Comparison of ENCODE assay signal across 8 cellular contexts in genomic region chr20:6769953-6770831, GRCh38. TPM values are rescaled to one million over a fixed set of nuclear protein-coding genes. Genes with fewer than 3 reads are reported as not detected.
DNase-seq lines count a peak whose midpoint lies in the region; ATAC-seq and TF ChIP-seq lines count a peak whose summit lies in the region.

No MANE protein-coding gene starts in this region.

- CTCF ChIA-PET in Calu3 (lab: Charles Lee), result interaction anchor here (0.7 kb wide), 1 partner anchor 1553 kb away, joined by 3 read pairs; no protein-coding TSS in a partner anchor

- intact Hi-C loops in Calu3 (cut with micrococcal nuclease; ENCODE audit: unreplicated experiment), result loop anchor here (5.0 kb wide), 1 partner anchor 68 kb away; no protein-coding TSS in a partner anchor
- intact Hi-C loops in activated T-helper 1 cell treated with anti-CD3 and anti-CD28 coated beads, Interleukin-12 subunit alpha, Interleukin-12 subunit beta, Interleukin-2, Interleukin-4 antibody, amounts not matched to agents 30 ng/mL and 10 ng/mL and 1 ng/mL, durations not matched to agents 14 hours and 24 hours and 36 hours (cut with micrococcal nuclease), result loop anchor here (10.0 kb wide), 3 partner anchors 325 to 605 kb away; no protein-coding TSS in a partner anchor
- intact Hi-C loops in left ventricle myocardium superior (cut with micrococcal nuclease), result no loop called here

- H3K4me1 ChIP-seq in parathyroid adenoma, result peaks cover 4% of the 10 kb centered on the region

- BruUV-seq in Calu3 (replicated peaks; lab: Mats Ljungman, UMichigan), result no TSS peak

- no peak overlapping the region for H3K27ac Mint-ChIP-seq in Calu3 (ENCODE audit: unreplicated experiment)
- peak overlapping the region; percentile 58 for H3K27ac Mint-ChIP-seq in activated T-helper 1 cell treated with anti-CD3 and anti-CD28 coated beads, Interleukin-12 subunit alpha, Interleukin-12 subunit beta, Interleukin-2, Interleukin-4 antibody, amounts not matched to agents 30 ng/mL and 10 ng/mL and 1 ng/mL, durations not matched to agents 14 hours and 24 hours and 36 hours
- no peak overlapping the region for H3K27ac Mint-ChIP-seq in T-helper 2 cell treated with Interferon-gamma antibody and Interleukin-4, amounts not matched to agents 5 μg/mL and 100 μg/mL, for 36 hours

- ATAC-seq in left ventricle myocardium superior (peak; percentile 12), HG03565 (IDR thresholded peaks at IDR 0.05; ENCODE audit: unreplicated experiment) (no peak), HG03469 (IDR thresholded peaks at IDR 0.05; ENCODE audit: unreplicated experiment) (no peak)

- H3K9ac ChIP-seq in parathyroid adenoma, result no peak overlapping the region

- H3K4me2 ChIP-seq in parathyroid adenoma (ENCODE audit: low read length), result peak overlapping the region; percentile 31

- peaks cover 3% of the 10 kb centered on the region for H3K27me3 ChIP-seq in parathyroid adenoma (ENCODE audit: control insufficient read depth, insufficient read depth, low read length)

- no peak for TF ChIP-seq CTCF in Calu3 (IDR thresholded peaks at IDR 0.05; ENCODE audit: unreplicated experiment)
- TF ChIP-seq CTCF in parathyroid adenoma (IDR thresholded peaks at IDR 0.05), result no peak

- DNase-seq in Calu3, result peak; percentile 52
- no peak for DNase-seq in activated T-helper 1 cell treated with anti-CD3 and anti-CD28 coated beads, Interleukin-12 subunit alpha, Interleukin-12 subunit beta, Interleukin-2, Interleukin-4 antibody, amounts not matched to agents 30 ng/mL and 10 ng/mL and 1 ng/mL, durations not matched to agents 14 hours and 24 hours and 36 hours (ENCODE audit: low spot score)
- peak; percentile 56 for DNase-seq in left ventricle myocardium superior
- no peak for DNase-seq in NCI-H1694 (lab: John Stamatoyannopoulos, UW)
- no peak for DNase-seq in T-helper 2 cell treated with Interferon-gamma antibody and Interleukin-4, amounts not matched to agents 5 μg/mL and 100 μg/mL, for 36 hours (ENCODE audit: low spot score)

- no peak overlapping the region for H3K27ac ChIP-seq in parathyroid adenoma

- no peaks in the 10 kb centered on the region for H3K27me3 Mint-ChIP-seq in Calu3 (ENCODE audit: unreplicated experiment)
- peaks cover 46% of the 10 kb centered on the region for H3K27me3 Mint-ChIP-seq in activated T-helper 1 cell treated with anti-CD3 and anti-CD28 coated beads, Interleukin-12 subunit alpha, Interleukin-12 subunit beta, Interleukin-2, Interleukin-4 antibody, amounts not matched to agents 30 ng/mL and 10 ng/mL and 1 ng/mL, durations not matched to agents 14 hours and 24 hours and 36 hours (ENCODE audit: insufficient read depth)
- H3K27me3 Mint-ChIP-seq in T-helper 2 cell treated with Interferon-gamma antibody and Interleukin-4, amounts not matched to agents 5 μg/mL and 100 μg/mL, for 36 hours (ENCODE audit: low read depth), result peaks cover 48% of the 10 kb centered on the region

- H2AFZ ChIP-seq in parathyroid adenoma, result peak overlapping the region; percentile 39

- peaks cover 23% of the 10 kb centered on the region for H3K36me3 Mint-ChIP-seq in Calu3 (ENCODE audit: insufficient read depth, unreplicated experiment)
- H3K36me3 Mint-ChIP-seq in activated T-helper 1 cell treated with anti-CD3 and anti-CD28 coated beads, Interleukin-12 subunit alpha, Interleukin-12 subunit beta, Interleukin-2, Interleukin-4 antibody, amounts not matched to agents 30 ng/mL and 10 ng/mL and 1 ng/mL, durations not matched to agents 14 hours and 24 hours and 36 hours (ENCODE audit: low read depth), result no peaks in the 10 kb centered on the region
- no peaks in the 10 kb centered on the region for H3K36me3 Mint-ChIP-seq in T-helper 2 cell treated with Interferon-gamma antibody and Interleukin-4, amounts not matched to agents 5 μg/mL and 100 μg/mL, for 36 hours (ENCODE audit: low read depth)

- no peaks in the 10 kb centered on the region for H3K9me3 Mint-ChIP-seq in Calu3 (ENCODE audit: low read depth, unreplicated experiment)
- H3K9me3 Mint-ChIP-seq in activated T-helper 1 cell treated with anti-CD3 and anti-CD28 coated beads, Interleukin-12 subunit alpha, Interleukin-12 subunit beta, Interleukin-2, Interleukin-4 antibody, amounts not matched to agents 30 ng/mL and 10 ng/mL and 1 ng/mL, durations not matched to agents 14 hours and 24 hours and 36 hours, result no peaks in the 10 kb centered on the region
- no peaks in the 10 kb centered on the region for H3K9me3 Mint-ChIP-seq in T-helper 2 cell treated with Interferon-gamma antibody and Interleukin-4, amounts not matched to agents 5 μg/mL and 100 μg/mL, for 36 hours

- H3K4me1 Mint-ChIP-seq in Calu3 (ENCODE audit: low read depth, unreplicated experiment), result peaks cover 8% of the 10 kb centered on the region
- no peaks in the 10 kb centered on the region for H3K4me1 Mint-ChIP-seq in activated T-helper 1 cell treated with anti-CD3 and anti-CD28 coated beads, Interleukin-12 subunit alpha, Interleukin-12 subunit beta, Interleukin-2, Interleukin-4 antibody, amounts not matched to agents 30 ng/mL and 10 ng/mL and 1 ng/mL, durations not matched to agents 14 hours and 24 hours and 36 hours (ENCODE audit: low read depth)
- H3K4me1 Mint-ChIP-seq in T-helper 2 cell treated with Interferon-gamma antibody and Interleukin-4, amounts not matched to agents 5 μg/mL and 100 μg/mL, for 36 hours (ENCODE audit: low read depth), result no peaks in the 10 kb centered on the region

- no peak overlapping the region for H3K4me3 ChIP-seq in parathyroid adenoma (ENCODE audit: low read depth, low read length)

- H3K36me3 ChIP-seq in parathyroid adenoma (ENCODE audit: control insufficient read depth, insufficient read depth, low read length), result no peaks in the 10 kb centered on the region

- no peaks in the 10 kb centered on the region for H3K79me2 ChIP-seq in parathyroid adenoma

- H3K4me3 Mint-ChIP-seq in Calu3 (ENCODE audit: low read depth, unreplicated experiment), result peak overlapping the region; percentile 76
- H3K4me3 Mint-ChIP-seq in activated T-helper 1 cell treated with anti-CD3 and anti-CD28 coated beads, Interleukin-12 subunit alpha, Interleukin-12 subunit beta, Interleukin-2, Interleukin-4 antibody, amounts not matched to agents 30 ng/mL and 10 ng/mL and 1 ng/mL, durations not matched to agents 14 hours and 24 hours and 36 hours, result no peak overlapping the region
- H3K4me3 Mint-ChIP-seq in T-helper 2 cell treated with Interferon-gamma antibody and Interleukin-4, amounts not matched to agents 5 μg/mL and 100 μg/mL, for 36 hours, result no peak overlapping the region

- H3K9me3 ChIP-seq in parathyroid adenoma (ENCODE audit: control insufficient read depth, low read length), result no peaks in the 10 kb centered on the region

RNA-seq across cellular contexts. Expression of gene BMP2, which starts 2.7 kb away (rescaled TPM):
- 4.5 and 5.6 TPM in 2 replicates for total RNA-seq in Calu3 (2022)
- total RNA-seq in activated T-helper 1 cell treated with anti-CD3 and anti-CD28 coated beads, Interleukin-12 subunit alpha, Interleukin-12 subunit beta, Interleukin-2, Interleukin-4 antibody, amounts not matched to agents 30 ng/mL and 10 ng/mL and 1 ng/mL, durations not matched to agents 14 hours and 24 hours and 36 hours, result 0.08 and 0.12 TPM in 2 replicates
- 3.0 TPM for total RNA-seq in left ventricle myocardium superior

Comparison
In these comparisons a context has a peak if more than half of its experiments do, and no peak if none do; other contexts are left out.
1. DNase-seq: peak in Calu3 (single experiment) and left ventricle myocardium superior (single experiment); none in activated T-helper 1 cell treated with anti-CD3 and anti-CD28 coated beads, Interleukin-12 subunit alpha, Interleukin-12 subunit beta, Interleukin-2, Interleukin-4 antibody, amounts not matched to agents 30 ng/mL and 10 ng/mL and 1 ng/mL, durations not matched to agents 14 hours and 24 hours and 36 hours (single experiment), NCI-H1694 (single experiment) and T-helper 2 cell treated with Interferon-gamma antibody and Interleukin-4, amounts not matched to agents 5 μg/mL and 100 μg/mL, for 36 hours (single experiment).